ENCODE assay signal across 11 cellular contexts in genomic region chr11:75954039-75954438, GRCh38.
"Had no signal": no experiment of that assay in that cellular context is flagged by ENCODE, and none has a peak within 500 bp of the region (broad histone marks: within the 10 kb centered on the region; RNA-seq: fewer than 3 reads in every experiment).

No MANE protein-coding gene starts in this region.

- DNase-seq: activated CD4-positive, alpha-beta T cell treated with anti-CD3 and anti-CD28 coated beads, Interleukin-2, amount 50 U/mL, for 4 hours; cerebellar nuclear complex; effector CD8-positive, alpha-beta T cell; esophagus squamous epithelium; left cardiac atrium; lower lobe of right lung; posterior cingulate gyrus; retina; stimulated activated CD4-positive, alpha-beta T cell treated with anti-CD3 and anti-CD28 coated beads, Interleukin-2, amount 100 ng/mL, for 24 hours had no signal

- H3K36me3 ChIP-seq: esophagus squamous epithelium, lower lobe of right lung had no signal

- ATAC-seq: lower lobe of right lung; natural killer cell treated with Interleukin-12 subunit alpha and Interleukin-12 subunit beta and Interleukin-15 and Interleukin-18, amount 100 ng/mL, for 72 hours had no signal

- H3K4me3 ChIP-seq: esophagus squamous epithelium, hepatocyte, lower lobe of right lung had no signal

- H3K27me3 ChIP-seq: esophagus squamous epithelium, hepatocyte had no signal

- H3K9me3 ChIP-seq: esophagus squamous epithelium, lower lobe of right lung had no signal

- H3K27ac ChIP-seq: esophagus squamous epithelium, hepatocyte, lower lobe of right lung had no signal

- H3K4me1 ChIP-seq: esophagus squamous epithelium, lower lobe of right lung had no signal
